In the genomic region with DNA sequence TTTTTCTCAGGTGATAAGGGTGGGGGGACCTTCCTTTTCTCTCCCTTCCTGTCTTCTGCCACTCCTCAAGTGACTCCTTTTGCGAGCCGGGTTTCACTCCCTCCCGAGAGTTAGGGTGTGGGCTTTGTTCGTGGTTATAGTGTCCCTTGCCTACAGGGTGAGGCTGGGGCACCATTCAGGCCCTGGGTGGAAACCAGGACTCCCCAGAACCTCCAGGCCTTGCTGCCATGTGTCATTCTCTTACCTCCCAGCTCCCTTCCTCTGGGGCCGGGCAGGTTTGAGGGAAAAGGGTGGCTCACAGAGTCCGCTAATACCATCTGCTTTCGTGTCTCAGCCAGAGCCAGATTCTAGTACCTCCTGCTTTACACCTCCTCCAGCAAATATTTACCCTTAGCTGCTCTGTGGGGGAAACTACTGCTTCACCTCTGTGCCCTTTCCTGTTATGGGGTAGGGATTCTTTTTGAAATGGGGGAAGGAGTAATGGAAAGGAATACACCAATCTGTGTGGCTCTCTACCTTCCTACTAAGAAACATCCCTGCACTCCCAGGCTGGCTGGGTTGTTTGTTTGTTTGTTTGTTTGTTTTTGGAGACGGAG, we compare ENCODE assay signal across 8 cellular contexts. TPM values are rescaled to one million over a fixed set of nuclear protein-coding genes. Genes with fewer than 3 reads are reported as not detected.
DNase-seq lines count a peak whose midpoint lies in the region; ATAC-seq and TF ChIP-seq lines count a peak whose summit lies in the region.

No MANE protein-coding gene starts in this region.

- H3K27me3 ChIP-seq in ACC112 (ENCODE audit: insufficient read depth, low read length) = no peaks in the 10 kb centered on the region

- DNase-seq in MCF 10A (ENCODE audit: unreplicated experiment) = no peak
- DNase-seq in mesothelial cell of epicardium (ENCODE audit: low spot score in 2 of 2, unreplicated experiment in 2 of 2) = no peak
- no peak for DNase-seq in germinal center (ENCODE audit: low spot score)
- DNase-seq in islet precursor cell = no peak

- peak overlapping the region; percentile 82 for H3K4me3 ChIP-seq in ACC112 (ENCODE audit: low read depth, low read length)

- H3K36me3 ChIP-seq in ACC112 (ENCODE audit: insufficient read depth, low read length) = peaks cover 7% of the 10 kb centered on the region; the same call in 1 of the 2 replicates

- H3K4me1 Mint-ChIP-seq in IgD-negative memory B cell (peaks cover 40 to 48% (median 40%) of the 10 kb centered on the region in 3 donors), MCF 10A (ENCODE audit: insufficient read depth, unreplicated experiment) (peaks cover 28% of the 10 kb centered on the region), mesothelial cell of epicardium (peaks cover 65% of the 10 kb centered on the region)

- POLR2A ChIA-PET in MCF 10A (lab: Yijun Ruan, JAX) = interaction anchor here (0.6 to 19.4 kb wide), 23 partner anchors 9 to 385 kb away, joined by 3 to 521 read pairs (median 10); a partner anchor contains a TSS

- TF ChIP-seq CTCF in MCF 10A (IDR thresholded peaks at IDR 0.05; ENCODE audit: unreplicated experiment) (no peak), mesothelial cell of epicardium (IDR thresholded peaks at IDR 0.05; ENCODE audit: unreplicated experiment) (no peak)

- no peak overlapping the region for H2AFZ ChIP-seq in ACC112 (ENCODE audit: low read length, unreplicated experiment)

- BruUV-seq in MCF 10A (replicated peaks; lab: Mats Ljungman, UMichigan) = TSS peak; percentile 32

- H3K36me3 Mint-ChIP-seq in IgD-negative memory B cell = no peaks in the 10 kb centered on the region
- peaks cover 18% of the 10 kb centered on the region for H3K36me3 Mint-ChIP-seq in MCF 10A (ENCODE audit: insufficient read depth, unreplicated experiment)
- no peaks in the 10 kb centered on the region for H3K36me3 Mint-ChIP-seq in mesothelial cell of epicardium

- H3K9me3 Mint-ChIP-seq in IgD-negative memory B cell (no peaks in the 10 kb centered on the region), MCF 10A (ENCODE audit: unreplicated experiment) (no peaks in the 10 kb centered on the region), mesothelial cell of epicardium (no peaks in the 10 kb centered on the region)

- intact Hi-C loops in MCF 10A (cut with micrococcal nuclease) = loop anchor here (1.0 to 5.0 kb wide), 4 partner anchors 8 to 202 kb away; a partner anchor contains a TSS

- peak overlapping the region; percentile 91 for H3K27ac ChIP-seq in ACC112 (ENCODE audit: low read depth, low read length)

- CTCF ChIA-PET in MCF 10A (lab: Yijun Ruan, JAX) = interaction anchor here (0.6 to 1.3 kb wide), 8 partner anchors 14 to 186 kb away, joined by 3 to 4 read pairs (median 3); no protein-coding TSS in a partner anchor

- H3K27me3 Mint-ChIP-seq in IgD-negative memory B cell (no peaks in the 10 kb centered on the region), MCF 10A (ENCODE audit: insufficient read depth, unreplicated experiment) (no peaks in the 10 kb centered on the region), mesothelial cell of epicardium (ENCODE audit: low read depth) (no peaks in the 10 kb centered on the region)

- H3K4me3 Mint-ChIP-seq in IgD-negative memory B cell (peak overlapping the region in 3 of 4 donors; percentile 73 to 97 (median 90)), MCF 10A (ENCODE audit: unreplicated experiment) (peak overlapping the region; percentile 84), mesothelial cell of epicardium (peak overlapping the region; percentile 90)

- H3K4me1 ChIP-seq in ACC112 (ENCODE audit: control insufficient read depth, insufficient read depth, low read length, unreplicated experiment) = peaks cover 49% of the 10 kb centered on the region

- H3K27ac Mint-ChIP-seq in IgD-negative memory B cell (peak overlapping the region in 2 of 3 donors; percentile 52 to 89), MCF 10A (ENCODE audit: low read depth, unreplicated experiment) (peak overlapping the region; percentile 86), mesothelial cell of epicardium (peak overlapping the region; percentile 95)

- peaks cover 70% of the 10 kb centered on the region for H3K79me2 ChIP-seq in ACC112 (ENCODE audit: control insufficient read depth, insufficient read depth, low read length, unreplicated experiment)

- no peak for ATAC-seq in HG03175 (IDR thresholded peaks at IDR 0.05; ENCODE audit: unreplicated experiment)
- ATAC-seq in HG02610 (IDR thresholded peaks at IDR 0.05; ENCODE audit: unreplicated experiment) = no peak

RNA-seq across cellular contexts. Expression of a gene that starts 2.8 kb away (rescaled TPM):
- 21.8 TPM for polyA plus RNA-seq in IgD-negative memory B cell
- total RNA-seq in MCF 10A (2022) (300 and 320 TPM in 2 replicates), mesothelial cell of epicardium (452 to 469 TPM (median 460 TPM) in 3 replicates)

RNA-seq across cellular contexts. Expression of a gene that starts 31.3 kb away (rescaled TPM):
- polyA plus RNA-seq in IgD-negative memory B cell = 371 TPM
- total RNA-seq in MCF 10A (2022) (342 and 375 TPM in 2 replicates), mesothelial cell of epicardium (198 to 213 TPM (median 201 TPM) in 3 replicates)

RNA-seq across cellular contexts. Expression of a gene that starts 32.5 kb away (rescaled TPM):
- polyA plus RNA-seq in IgD-negative memory B cell = 250 TPM
- total RNA-seq in MCF 10A (2022) (0.56 and 1.9 TPM in 2 replicates), mesothelial cell of epicardium (3.9 to 5.6 TPM (median 4.9 TPM) in 3 replicates)
